Comparison of ENCODE assay signal across 8 cellular contexts in the genomic region with DNA sequence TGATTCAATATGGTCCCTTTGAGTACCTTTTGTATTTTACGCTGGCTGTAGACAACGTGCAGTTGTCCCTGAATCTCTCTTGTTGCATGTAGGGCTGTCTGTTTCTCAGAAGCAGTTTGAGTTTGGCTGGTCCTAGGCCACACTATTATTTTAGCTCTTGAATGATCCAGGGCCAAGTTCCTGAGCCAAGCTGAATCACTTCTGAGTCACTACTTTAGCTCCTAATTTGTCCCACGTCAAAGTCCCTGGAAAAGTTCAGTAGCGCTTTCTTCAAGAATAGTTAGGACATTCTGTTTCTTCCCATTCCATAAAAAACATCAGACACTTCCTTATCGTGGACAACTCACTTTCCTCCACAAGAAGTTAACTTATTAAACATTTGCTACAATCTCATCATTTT.
DNase-seq lines count a peak whose midpoint lies in the region; ATAC-seq, FAIRE-seq and TF ChIP-seq lines count a peak whose summit lies in the region.
"Not testable (repeated sequence)": the region's sequence is repeated elsewhere in the genome, so short reads cannot be mapped to it uniquely, and the experiment has no call there.

No MANE protein-coding gene starts in this region.

- not testable (repeated sequence) for H3K4me3 ChIP-seq in tibial artery

- H3K27me3 ChIP-seq in tibial artery: not testable (repeated sequence)

- ATAC-seq in Right ventricle myocardium superior (ENCODE audit: poor library complexity): peak; percentile 80

- DNase-seq in GM12891 (ENCODE audit: insufficient read length, low spot score); Right ventricle myocardium superior: not testable (repeated sequence)
- DNase-seq in LoVo (ENCODE audit: low spot score): peak; percentile 3
- peak; percentile 1 for DNase-seq in T1000 (lab: John Stamatoyannopoulos, UW)
- DNase-seq in fibroblast of gingiva (ENCODE audit: low read depth): peak; percentile 58
- DNase-seq in myocyte (ENCODE audit: low read depth): peak; percentile 38
- DNase-seq in renal cortical epithelial cell (ENCODE audit: low read depth): peak; percentile 77
- peak; percentile 62 to 76 for DNase-seq in tibial artery

- not testable (repeated sequence) for TF ChIP-seq POLR2A in GM12891 (IDR thresholded peaks at IDR 0.05; ENCODE audit: low read depth, low read length)

- not testable (repeated sequence) for H3K36me3 ChIP-seq in tibial artery

- not testable (repeated sequence) for TF ChIP-seq CTCF in tibial artery (IDR thresholded peaks at IDR 0.05)

- peaks cover 0 to 53% (median 5%) of the 10 kb centered on the region in 4 donors for H3K4me1 ChIP-seq in tibial artery

- intact Hi-C loops in Right ventricle myocardium superior (cut with DNase I); tibial artery (cut with DNase I; ENCODE audit: low total_unique reads): not testable (repeated sequence)

- peak overlapping the region; percentile 75 to 79 for H3K27ac ChIP-seq in tibial artery

- FAIRE-seq in GM12891 (lab: Jason Lieb, UNC): peak; percentile 9

- not testable (repeated sequence) for H3K9me3 ChIP-seq in tibial artery
